In genomic region chr10:24493168-24493567, GRCh38 we compare ENCODE assay signal across 18 cellular contexts.
"Had no signal": no experiment of that assay in that cellular context is flagged by ENCODE, and none has a peak within 500 bp of the region (broad histone marks: within the 10 kb centered on the region; RNA-seq: fewer than 3 reads in every experiment).

No MANE protein-coding gene starts in this region.

- DNase-seq: cortex of kidney; effector memory CD8-positive, alpha-beta T cell; foreskin melanocyte; heart left ventricle; hippocampal formation; left colon; left ventricle myocardium superior; mesenchymal stem cell; naive thymus-derived CD4-positive, alpha-beta T cell; nephron progenitor cell; psoas muscle; stimulated activated CD4-positive, alpha-beta T cell treated with anti-CD3 and anti-CD28 coated beads, Interleukin-2, amount 100 ng/mL, for 24 hours; stimulated activated CD4-positive, alpha-beta T cell treated with anti-CD3 and anti-CD28 coated beads, Interleukin-4, amount 100 ng/mL, for 4 hours; stimulated activated naive CD4-positive, alpha-beta T cell; trophoblast cell had no signal

- H3K27me3 ChIP-seq: heart left ventricle had no signal

- H3K4me3 ChIP-seq: heart left ventricle, lung, psoas muscle had no signal

- ATAC-seq: effector memory CD8-positive, alpha-beta T cell; heart left ventricle; left ventricle myocardium superior; naive thymus-derived CD4-positive, alpha-beta T cell; psoas muscle; sciatic nerve had no signal

- H3K9ac ChIP-seq: parathyroid adenoma had no signal

- H3K4me1 ChIP-seq: psoas muscle had no signal

- H3K9me3 ChIP-seq: heart left ventricle, psoas muscle had no signal

- H3K27ac ChIP-seq: heart left ventricle, parathyroid adenoma, psoas muscle had no signal
